In genomic region chr13:80012281-80012680, GRCh38 we compare ENCODE assay signal across 12 cellular contexts.
DNase-seq lines count a peak whose midpoint lies in the region; FAIRE-seq and TF ChIP-seq lines count a peak whose summit lies in the region.
"Had no signal": no experiment of that assay in that cellular context is flagged by ENCODE, and none has a peak within 500 bp of the region (broad histone marks: within the 10 kb centered on the region; RNA-seq: fewer than 3 reads in every experiment).

No MANE protein-coding gene starts in this region.

- DNase-seq in GM23248 (peak; percentile 47), RCC 7860 (ENCODE audit: low spot score) (peak; percentile 77), kidney tubule cell (ENCODE audit: low spot score) (peak; percentile 83), iPS-NIHi11 (ENCODE audit: low spot score) (no peak), NCI-H1048 (lab: John Stamatoyannopoulos, UW) (no peak), tibial nerve (ENCODE audit: low spot score in 2 of 2) (no peak)
- no peak for DNase-seq in activated T-cell treated with anti-CD3 and anti-CD28 coated beads, Interleukin-2, amount 50 U/mL, for 1 hour
- DNase-seq: NCI-H526; stimulated activated naive CD8-positive, alpha-beta T cell treated with anti-CD3 and anti-CD28 coated beads, Interleukin-15, amount 100 ng/mL, for 72 hours had no signal

- no peak for TF ChIP-seq POLR2A in tibial nerve (IDR thresholded peaks at IDR 0.05)

- no peaks in the 10 kb centered on the region for H3K79me2 ChIP-seq in GM23248 (ENCODE audit: insufficient read depth)

- 14 to 23% methylated on average over 1 of the region's 1 CpG for WGBS in GM23248 (ENCODE audit: low coverage in 1 of 2, low lambda C conversion rate in 2 of 2, missing lambda C conversion rate in 2 of 2), 2 experiments
- WGBS in tibial nerve, 2 donors: 21 to 32% methylated on average over 1 of the region's 1 CpG

- TF ChIP-seq EP300 in tibial nerve (IDR thresholded peaks at IDR 0.05): no peak

- H3K4me2 ChIP-seq in BLaER1 (peak overlapping the region; percentile 57), GM23248 (ENCODE audit: unreplicated experiment) (peak overlapping the region; percentile 36)

- no peak overlapping the region for H3K9ac ChIP-seq in BLaER1
- no peak overlapping the region for H3K9ac ChIP-seq in GM23248

- in situ Hi-C loops in GM23248 (cut with MboI): no loop called here

- H3K27me3 ChIP-seq in BLaER1 (no peaks in the 10 kb centered on the region), GM23248 (replicated peaks; ENCODE audit: insufficient read depth) (no peaks in the 10 kb centered on the region), tibial nerve (no peaks in the 10 kb centered on the region)

- peak; percentile 91 for FAIRE-seq in RCC 7860 (lab: Jason Lieb, UNC)
- FAIRE-seq: H1, HepG2 had no signal

- H3K9me3 ChIP-seq in BLaER1 (peaks cover 13% of the 10 kb centered on the region), GM23248 (ENCODE audit: low read depth) (no peaks in the 10 kb centered on the region), tibial nerve (no peaks in the 10 kb centered on the region)

- no peak overlapping the region for H3K27ac ChIP-seq in BLaER1
- H3K27ac ChIP-seq in GM23248: no peak overlapping the region
- no peak overlapping the region for H3K27ac ChIP-seq in tibial nerve

- H3K4me1 ChIP-seq in BLaER1 (peaks cover 14% of the 10 kb centered on the region), GM23248 (ENCODE audit: insufficient read depth) (0 out of 2 replicates have a peak, but pooled peaks cover 5% of the 10 kb centered on the region), tibial nerve (peaks cover 0 to 23% (median 12%) of the 10 kb centered on the region in 4 donors)

- H2AFZ ChIP-seq in GM23248: no peak overlapping the region

- no peaks in the 10 kb centered on the region for H3F3A ChIP-seq in GM23248 (ENCODE audit: insufficient read depth)

- no peak for TF ChIP-seq CTCF in tibial nerve (IDR thresholded peaks at IDR 0.05)

- H3K36me3 ChIP-seq in BLaER1 (no peaks in the 10 kb centered on the region), GM23248 (ENCODE audit: low read depth) (no peaks in the 10 kb centered on the region), tibial nerve (no peaks in the 10 kb centered on the region)

- H4K20me1 ChIP-seq in BLaER1 (no peaks in the 10 kb centered on the region), GM23248 (ENCODE audit: insufficient read depth) (no peaks in the 10 kb centered on the region)

- H3K9me2 ChIP-seq in GM23248 (ENCODE audit: insufficient read depth): no peaks in the 10 kb centered on the region

- H3K4me3 ChIP-seq in BLaER1 (no peak overlapping the region), GM23248 (no peak overlapping the region), tibial nerve (no peak overlapping the region)

Comparison
In these comparisons a context has a peak if more than half of its experiments do, and no peak if none do; other contexts are left out.
1. DNase-seq: peak in GM23248 (single experiment), RCC 7860 (single experiment) and kidney tubule cell (single experiment); none in iPS-NIHi11 (single experiment), activated T-cell treated with anti-CD3 and anti-CD28 coated beads, Interleukin-2, amount 50 U/mL, for 1 hour (single experiment), NCI-H1048 (single experiment) and tibial nerve (0 of 2).